In genomic region chr17:72299092-72299491, GRCh38 we compare ENCODE assay signal across 24 cellular contexts.
"Had no signal": no experiment of that assay in that cellular context is flagged by ENCODE, and none has a peak within 500 bp of the region (broad histone marks: within the 10 kb centered on the region; RNA-seq: fewer than 3 reads in every experiment).

No MANE protein-coding gene starts in this region.

- H3K36me3 ChIP-seq: breast epithelium, esophagus squamous epithelium, right atrium auricular region, stomach, tibial nerve had no signal

- H3K27ac ChIP-seq: breast epithelium, epithelial cell of prostate, esophagus squamous epithelium, right atrium auricular region, stomach, tibial nerve had no signal

- H3K4me3 ChIP-seq: breast epithelium, esophagus squamous epithelium, mucosa of descending colon, right atrium auricular region, smooth muscle cell, stomach, tibial nerve had no signal

- H3K27me3 ChIP-seq: breast epithelium, right atrium auricular region, stomach, tibial nerve had no signal

- H3K4me1 ChIP-seq: breast epithelium had no signal

- DNase-seq: activated CD4-positive, alpha-beta memory T cell treated with anti-CD3 and anti-CD28 coated beads, Interleukin-2, amount 10 ng/mL, durations not matched to agents 7 days and 5 days; activated CD4-positive, alpha-beta T cell treated with anti-CD3 and anti-CD28 coated beads, Interleukin-2, amount 10 ng/mL, durations not matched to agents 7 days and 5 days; activated CD4-positive, CD25-positive, alpha-beta regulatory T cell treated with anti-CD3 and anti-CD28 coated beads, Interleukin-2, amount 50 U/mL, for 72 hours; activated CD8-positive, alpha-beta memory T cell treated with anti-CD3 and anti-CD28 coated beads, Interleukin-2, amount 50 U/mL, for 48 hours; activated gamma-delta T cell treated with Interleukin-2 at 50 U/mL for 16 hours; activated naive CD4-positive, alpha-beta T cell treated with anti-CD3 and anti-CD28 coated beads, Interleukin-2, amount 50 U/mL, for 16 hours; activated T-cell treated with anti-CD3 and anti-CD28 coated beads, Interleukin-2, amount 50 U/mL, for 24 hours; amniotic stem cell; effector CD8-positive, alpha-beta T cell; esophagus squamous epithelium; glutamatergic neuron; left cardiac atrium; left ventricle myocardium superior; mucosa of descending colon; stimulated activated CD4-positive, alpha-beta T cell treated with anti-CD3 and anti-CD28 coated beads, Interleukin-2, amount 100 ng/mL, for 24 hours; stimulated activated naive B cell treated with anti-CD40 and anti-IgM and Interleukin-4, amounts not matched to agents 10 μg/mL and 1 μg/mL and 100 μg/mL, for 72 hours; stomach; T-helper 9 cell had no signal

- H3K9me3 ChIP-seq: breast epithelium, esophagus squamous epithelium, mucosa of descending colon, right atrium auricular region, stomach, tibial nerve had no signal

- ATAC-seq: left cardiac atrium; left ventricle myocardium superior; mucosa of descending colon; natural killer cell treated with Interleukin-12 subunit alpha and Interleukin-12 subunit beta and Interleukin-15 and Interleukin-18, amount 100 ng/mL, for 72 hours; stimulated activated naive B cell treated with anti-CD40 and anti-IgM and Interleukin-4, amounts not matched to agents 10 μg/mL and 1 μg/mL and 100 μg/mL, for 72 hours had no signal
